ENCODE assay signal across 28 cellular contexts in the genomic region with DNA sequence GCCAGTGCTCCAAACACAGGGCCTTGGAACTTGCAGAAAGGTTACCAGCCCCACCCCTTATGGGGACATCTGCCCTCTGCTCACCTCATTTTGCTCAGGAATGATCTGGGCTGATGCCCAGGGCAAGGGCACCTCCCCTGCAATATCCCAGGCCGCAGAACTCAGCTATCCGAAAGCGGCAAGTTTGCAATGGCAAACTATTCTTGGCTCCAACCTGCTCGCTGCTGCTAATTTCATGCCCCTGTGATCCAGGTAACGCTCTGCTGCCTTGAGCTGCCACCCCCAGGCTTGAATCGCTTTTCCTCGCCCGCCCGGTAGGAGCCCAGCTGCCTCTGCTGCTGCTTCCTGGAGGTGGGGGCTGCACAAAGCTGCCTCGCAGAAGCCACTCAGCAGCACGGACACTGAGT. TPM values are rescaled to one million over a fixed set of nuclear protein-coding genes. Genes with fewer than 3 reads are reported as not detected.
A peak's percentile ranks its signal among the peaks of the same experiment; 100 is the strongest.
DNase-seq lines count a peak whose midpoint lies in the region; ATAC-seq, FAIRE-seq and TF ChIP-seq lines count a peak whose summit lies in the region.
"Had no signal": no experiment of that assay in that cellular context is flagged by ENCODE, and none has a peak within 500 bp of the region (broad histone marks: within the 10 kb centered on the region; RNA-seq: fewer than 3 reads in every experiment).

No MANE protein-coding gene starts in this region.

- H3K79me1 ChIP-seq in H9 (ENCODE audit: insufficient read depth, low read depth, low read length, poor library complexity, severe bottlenecking) (no peaks in the 10 kb centered on the region), H1 (ENCODE audit: low read depth, low read length) (no peaks in the 10 kb centered on the region)

- H3K79me2 ChIP-seq in H9 (ENCODE audit: insufficient read depth, low read length) (no peaks in the 10 kb centered on the region), H1 (ENCODE audit: control insufficient read depth in 1 of 2, insufficient read depth in 2 of 2, low read length in 2 of 2) (no peaks in the 10 kb centered on the region)
- H3K79me2 ChIP-seq: hepatocyte, parathyroid adenoma had no signal

- H3K4me3 Mint-ChIP-seq in H9: peak overlapping the region in 1 of 2 experiments; percentile 12; a peak in 1 of 5 replicates
- no peak overlapping the region for H3K4me3 Mint-ChIP-seq in endothelial cell (ENCODE audit: unreplicated experiment)
- H3K4me3 Mint-ChIP-seq in activated naive CD8-positive, alpha-beta T cell treated with anti-CD3 and anti-CD28 coated beads for 36 hours: no peak overlapping the region
- H3K4me3 Mint-ChIP-seq: activated CD4-positive, alpha-beta T cell treated with anti-CD3 and anti-CD28 coated beads, Interleukin-2, amount 10 ng/mL, durations not matched to agents 7 days and 5 days; activated naive CD8-positive, alpha-beta T cell; B cell; mesothelial cell of epicardium; natural killer cell treated with Interleukin-12 subunit alpha and Interleukin-12 subunit beta and Interleukin-15 and Interleukin-18, amount 100 ng/mL, for 72 hours had no signal

- H3K14ac ChIP-seq in H9 (ENCODE audit: insufficient read depth, low read length): peak overlapping the region; percentile 20; the same call in 1 of the 2 replicates
- no peak overlapping the region for H3K14ac ChIP-seq in H1 (ENCODE audit: insufficient read length)

- peak overlapping the region; percentile 37; the same call in 1 of the 3 replicates for H3K4me2 ChIP-seq in A549
- no peak overlapping the region for H3K4me2 ChIP-seq in H9 (ENCODE audit: insufficient read depth, insufficient read length, low read length)
- no peak overlapping the region for H3K4me2 ChIP-seq in H1 (ENCODE audit: insufficient read depth in 1 of 2, low read depth in 2 of 2, low read length in 2 of 2)
- H3K4me2 ChIP-seq: hepatocyte, SK-N-SH had no signal

- no peaks in the 10 kb centered on the region for H4K20me1 ChIP-seq in H9 (ENCODE audit: control insufficient read depth, insufficient read depth, insufficient read length)
- H4K20me1 ChIP-seq in H1 (replicated peaks in 1 of 2; ENCODE audit: control insufficient read depth in 1 of 2, insufficient read depth in 2 of 2, low read length in 2 of 2): no peaks in the 10 kb centered on the region

- POLR2A ChIA-PET in A549 (lab: Yijun Ruan, JAX): no interaction called here
- POLR2A ChIA-PET in H1 (lab: Charles Lee; ENCODE audit: partially characterized antibody): interaction anchor here (1.0 to 1.6 kb wide), 4 partner anchors 10 to 286 kb away, joined by 3 to 5 read pairs (median 4); no protein-coding TSS in a partner anchor

- no peak for TF ChIP-seq EP300 in A549 (IDR thresholded peaks at IDR 0.05)
- TF ChIP-seq EP300 in H1 (IDR thresholded peaks at IDR 0.05; ENCODE audit: borderline replicate concordance in 1 of 2, low read depth in 2 of 2, low read length in 2 of 2): no peak

- H4K8ac ChIP-seq in H9 (replicated peaks; ENCODE audit: insufficient read length, low read depth, low read length) (no peak overlapping the region), H1 (ENCODE audit: extremely low read depth, insufficient read depth, low read length) (peak overlapping the region; percentile 15; the same call in 1 of the 2 replicates)

- H3K4me1 Mint-ChIP-seq in H9 (peaks cover 42 to 46% of the 10 kb centered on the region in 2 experiments), endothelial cell (ENCODE audit: unreplicated experiment) (peaks cover 39% of the 10 kb centered on the region)
- H3K4me1 Mint-ChIP-seq in activated naive CD8-positive, alpha-beta T cell treated with anti-CD3 and anti-CD28 coated beads for 36 hours: no peaks in the 10 kb centered on the region
- H3K4me1 Mint-ChIP-seq: activated CD4-positive, alpha-beta T cell treated with anti-CD3 and anti-CD28 coated beads, Interleukin-2, amount 10 ng/mL, durations not matched to agents 7 days and 5 days had no signal

- H3K4ac ChIP-seq in H9 (ENCODE audit: low read depth, low read length) (no peak overlapping the region), H1 (replicated peaks; ENCODE audit: insufficient read length, low read depth, low read length) (no peak overlapping the region)

- no peak overlapping the region for H3T11ph ChIP-seq in H9 (ENCODE audit: low read length)

- H3K23me2 ChIP-seq in H9 (ENCODE audit: insufficient read length, low read depth, low read length, poor library complexity, severe bottlenecking) (peaks cover 3% of the 10 kb centered on the region), H1 (ENCODE audit: low read depth, low read length) (no peaks in the 10 kb centered on the region)

- H3K9me3 Mint-ChIP-seq in H9 (no peaks in the 10 kb centered on the region), endothelial cell (ENCODE audit: unreplicated experiment) (no peaks in the 10 kb centered on the region)
- no peaks in the 10 kb centered on the region for H3K9me3 Mint-ChIP-seq in activated naive CD8-positive, alpha-beta T cell treated with anti-CD3 and anti-CD28 coated beads for 36 hours
- H3K9me3 Mint-ChIP-seq: activated CD4-positive, alpha-beta T cell treated with anti-CD3 and anti-CD28 coated beads, Interleukin-2, amount 10 ng/mL, durations not matched to agents 7 days and 5 days; mesothelial cell of epicardium; natural killer cell treated with Interleukin-12 subunit alpha and Interleukin-12 subunit beta and Interleukin-15 and Interleukin-18, amount 100 ng/mL, for 72 hours had no signal

- H2AFZ ChIP-seq in H9 (ENCODE audit: low read length) (no peak overlapping the region), H1 (ENCODE audit: low read length) (no peak overlapping the region)
- H2AFZ ChIP-seq: hepatocyte, parathyroid adenoma had no signal

- FAIRE-seq in A549 (lab: Jason Lieb, UNC) (no peak), H1 (lab: Jason Lieb, UNC) (no peak)
- FAIRE-seq: A204.1, keratinocyte had no signal

- H2BK15ac ChIP-seq in H9 (ENCODE audit: low read depth, low read length) (no peak overlapping the region), H1 (ENCODE audit: low read length) (peak overlapping the region; percentile 61; the same call in 1 of the 2 replicates)

- H3K18ac ChIP-seq in H9 (ENCODE audit: insufficient read length, low read depth, low read length) (no peak overlapping the region), H1 (ENCODE audit: extremely low read depth, low read length) (peak overlapping the region; percentile 51; the same call in 1 of the 2 replicates)

- H3K27ac Mint-ChIP-seq in H9 (peak overlapping the region; percentile 56 to 66 (median 64); a peak in 3 of 7 replicates), endothelial cell (ENCODE audit: unreplicated experiment) (no peak overlapping the region)
- no peak overlapping the region for H3K27ac Mint-ChIP-seq in activated naive CD8-positive, alpha-beta T cell treated with anti-CD3 and anti-CD28 coated beads for 36 hours
- H3K27ac Mint-ChIP-seq: activated CD4-positive, alpha-beta T cell treated with anti-CD3 and anti-CD28 coated beads, Interleukin-2, amount 10 ng/mL, durations not matched to agents 7 days and 5 days; activated naive CD8-positive, alpha-beta T cell; B cell; natural killer cell treated with Interleukin-12 subunit alpha and Interleukin-12 subunit beta and Interleukin-15 and Interleukin-18, amount 100 ng/mL, for 72 hours had no signal

- no peak for TF ChIP-seq RAD21 in A549 (conservative IDR thresholded peaks at IDR 0.05 in 1 of 2, IDR thresholded peaks at IDR 0.05 in 1 of 2)
- no peak for TF ChIP-seq RAD21 in H1 (IDR thresholded peaks at IDR 0.05 in 1 of 2, conservative IDR thresholded peaks at IDR 0.05 in 1 of 2; ENCODE audit: low read depth in 2 of 2, low read length in 2 of 2)

- H2BK5ac ChIP-seq in H9 (ENCODE audit: insufficient read length, low read length) (no peak overlapping the region), H1 (ENCODE audit: low read depth, low read length) (0 out of 2 replicates have a peak overlapping the region, but pooled peaks have one; percentile 23)

- H2BK12ac ChIP-seq in H9 (ENCODE audit: insufficient read length, low read depth, low read length): no peak overlapping the region
- 0 out of 2 replicates have a peak overlapping the region, but pooled peaks have one; percentile 43 for H2BK12ac ChIP-seq in H1 (ENCODE audit: low read depth, low read length)

- H3K27me3 ChIP-seq in H9 (ENCODE audit: insufficient read depth, low read length): no peaks in the 10 kb centered on the region; the same call in 1 of the 2 replicates
- no peaks in the 10 kb centered on the region for H3K27me3 ChIP-seq in H1 (replicated peaks in 1 of 4; ENCODE audit: control insufficient read depth in 3 of 4, extremely low read depth in 1 of 4, insufficient read depth in 3 of 4, low read length in 3 of 4)
- H3K27me3 ChIP-seq: hepatocyte, upper lobe of right lung had no signal

- ATAC-seq in A549: no peak
- ATAC-seq in left lobe of liver: peak; percentile 67
- no peak for ATAC-seq in GM21619 (IDR thresholded peaks at IDR 0.05; ENCODE audit: unreplicated experiment)
- no peak for ATAC-seq in GM21529 (IDR thresholded peaks at IDR 0.05; ENCODE audit: unreplicated experiment)
- ATAC-seq: HCT116; natural killer cell treated with Interleukin-12 subunit alpha and Interleukin-12 subunit beta and Interleukin-15 and Interleukin-18, amount 100 ng/mL, for 72 hours; sciatic nerve; upper lobe of right lung had no signal

- no peak overlapping the region for H2AK5ac ChIP-seq in H9 (ENCODE audit: insufficient read length, low read length)
- no peak overlapping the region for H2AK5ac ChIP-seq in H1 (ENCODE audit: low read depth, low read length)

- H3K27me3 Mint-ChIP-seq in H9 (ENCODE audit: low read depth) (peaks cover 2% of the 10 kb centered on the region; the same call in 1 of the 2 replicates), endothelial cell (ENCODE audit: unreplicated experiment) (peaks cover 1% of the 10 kb centered on the region)
- no peaks in the 10 kb centered on the region for H3K27me3 Mint-ChIP-seq in activated naive CD8-positive, alpha-beta T cell treated with anti-CD3 and anti-CD28 coated beads for 36 hours
- H3K27me3 Mint-ChIP-seq: activated CD4-positive, alpha-beta T cell treated with anti-CD3 and anti-CD28 coated beads, Interleukin-2, amount 10 ng/mL, durations not matched to agents 7 days and 5 days; activated naive CD8-positive, alpha-beta T cell; B cell; natural killer cell treated with Interleukin-12 subunit alpha and Interleukin-12 subunit beta and Interleukin-15 and Interleukin-18, amount 100 ng/mL, for 72 hours had no signal

- H4K5ac ChIP-seq in H9 (ENCODE audit: insufficient read length, low read depth, low read length): no peak overlapping the region
- H4K5ac ChIP-seq in H1 (ENCODE audit: insufficient read length, low read depth, low read length): no peak overlapping the region

- H3K9ac ChIP-seq in H9 (ENCODE audit: extremely low read depth, insufficient read length, low read length) (no peak overlapping the region), H1 (replicated peaks in 1 of 4; ENCODE audit: extremely low read depth in 1 of 4, low read depth in 3 of 4, low read length in 3 of 4) (no peak overlapping the region)
- H3K9ac ChIP-seq: parathyroid adenoma, SK-N-SH had no signal

- no peak for TF ChIP-seq POLR2A in A549 (IDR thresholded peaks at IDR 0.05; ENCODE audit: low read length)
- no peak for TF ChIP-seq POLR2A in H1 (IDR thresholded peaks at IDR 0.05; ENCODE audit: control extremely low read depth in 1 of 2, low read depth in 2 of 2, low read length in 2 of 2)

- H3K36me3 Mint-ChIP-seq in H9 (ENCODE audit: insufficient read depth in 1 of 3, low read depth in 3 of 3) (peaks cover 8 to 17% (median 12%) of the 10 kb centered on the region in 3 experiments; a peak in 6 of 7 replicates), endothelial cell (ENCODE audit: low read depth, unreplicated experiment) (peaks cover 4% of the 10 kb centered on the region)
- H3K36me3 Mint-ChIP-seq in activated naive CD8-positive, alpha-beta T cell treated with anti-CD3 and anti-CD28 coated beads for 36 hours: peaks cover 6% of the 10 kb centered on the region
- H3K36me3 Mint-ChIP-seq: activated naive CD8-positive, alpha-beta T cell; natural killer cell treated with Interleukin-12 subunit alpha and Interleukin-12 subunit beta and Interleukin-15 and Interleukin-18, amount 100 ng/mL, for 72 hours had no signal

- H2BK20ac ChIP-seq in H9 (ENCODE audit: low read depth, low read length, poor library complexity, severe bottlenecking): no peak overlapping the region
- H2BK20ac ChIP-seq in H1 (ENCODE audit: low read length): no peak overlapping the region

- CTCF ChIA-PET in A549 (lab: Yijun Ruan, JAX) (interaction anchor here (0.5 to 44.0 kb wide), 6 partner anchors 17 to 805 kb away, joined by 3 to 977 read pairs (median 6); partner anchors contain the start of genes CDH23 and SLC29A3), H1 (lab: Charles Lee; ENCODE audit: partially characterized antibody) (interaction anchor here (0.6 to 3.8 kb wide), 15 partner anchors 8 to 460 kb away, joined by 3 to 19 read pairs (median 3); partner anchors contain the start of gene SLC29A3)

- WGBS in A549 (ENCODE audit: missing lambda C conversion rate): 89% methylated on average over 10 of the region's 11 CpGs
- no CpG with 5 or more reads among the region's 11 CpGs for WGBS in H9 (ENCODE audit: extremely low coverage, insufficient read length, low lambda C conversion rate)
- 77% methylated on average over 11 of the region's 11 CpGs; no CpG with 5 or more reads in 1 of the 2 experiments for WGBS in H1 (ENCODE audit: extremely low coverage in 1 of 2, insufficient coverage in 1 of 2, insufficient read length in 1 of 2, insufficient replicate concordance in 2 of 2, low coverage in 1 of 2, low lambda C conversion rate in 2 of 2, missing lambda C conversion rate in 1 of 2), 2 experiments

- TF ChIP-seq CTCF in A549 (IDR thresholded peaks at IDR 0.05): no peak
- TF ChIP-seq CTCF in H9 (conservative IDR thresholded peaks at IDR 0.05): no peak
- no peak for TF ChIP-seq CTCF in H1 (IDR thresholded peaks at IDR 0.05; ENCODE audit: control extremely low read depth in 1 of 3, insufficient read depth in 1 of 3, low read depth in 1 of 3, low read length in 3 of 3)
- TF ChIP-seq CTCF in endothelial cell (IDR thresholded peaks at IDR 0.05; ENCODE audit: unreplicated experiment): no peak

- DNase-seq in A549 (ENCODE audit: low read depth in 1 of 2, low spot score in 1 of 2) (no peak), H9 (no peak), H1 (ENCODE audit: low read depth in 1 of 2, low spot score in 2 of 2) (peak in 1 of 2 experiments; percentile 49), left lobe of liver (ENCODE audit: low spot score) (peak; percentile 95), endothelial cell (ENCODE audit: low spot score) (no peak)
- DNase-seq in activated naive CD8-positive, alpha-beta T cell treated with anti-CD3 and anti-CD28 coated beads for 36 hours: no peak
- DNase-seq: activated CD4-positive, alpha-beta T cell treated with anti-CD3 and anti-CD28 coated beads, Interleukin-2, amount 10 ng/mL, durations not matched to agents 7 days and 5 days; cerebellar nuclear complex; foreskin fibroblast; KBM-7; SK-N-SH; stimulated activated CD4-positive, alpha-beta T cell treated with anti-CD3 and anti-CD28 coated beads, Interleukin-15, amount 100 ng/mL, for 24 hours; stimulated activated CD8-positive, alpha-beta memory T cell treated with anti-CD3 and anti-CD28 coated beads, Interleukin-4, amount 100 ng/mL, for 48 hours; T-helper 2 cell; upper lobe of right lung had no signal

- H3K56ac ChIP-seq in H9 (ENCODE audit: insufficient read length, low read depth, low read length) (no peak overlapping the region), H1 (replicated peaks; ENCODE audit: insufficient read length, low read depth, low read length) (no peak overlapping the region)

- no peak overlapping the region for H2BK120ac ChIP-seq in H9 (ENCODE audit: low read depth, low read length, poor library complexity, severe bottlenecking)
- H2BK120ac ChIP-seq in H1 (replicated peaks; ENCODE audit: low read depth, low read length): no peak overlapping the region

- H3K23ac ChIP-seq in H9 (ENCODE audit: insufficient read length, low read depth, low read length) (no peak overlapping the region), H1 (ENCODE audit: insufficient read length) (no peak overlapping the region)

- H3K4me1 ChIP-seq in A549: peaks cover 89% of the 10 kb centered on the region
- peaks cover 4% of the 10 kb centered on the region; the same call in 1 of the 2 replicates for H3K4me1 ChIP-seq in H9 (ENCODE audit: insufficient read depth, low read length)
- H3K4me1 ChIP-seq in H1 (replicated peaks in 1 of 4; ENCODE audit: control insufficient read depth in 3 of 4, insufficient read depth in 4 of 4, low read length in 3 of 4): peaks cover 0 to 18% (median 11%) of the 10 kb centered on the region in 4 experiments; a peak in 6 of 7 replicates
- H3K4me1 ChIP-seq: parathyroid adenoma had no signal

- H3K9me3 ChIP-seq in A549 (no peaks in the 10 kb centered on the region), H9 (ENCODE audit: control insufficient read depth, low read depth, low read length) (no peaks in the 10 kb centered on the region), H1 (ENCODE audit: insufficient read depth in 2 of 2, low read depth in 1 of 2, low read length in 1 of 2) (no peaks in the 10 kb centered on the region)
- H3K9me3 ChIP-seq: SK-N-SH, upper lobe of right lung had no signal

- no peak overlapping the region for H4K91ac ChIP-seq in H9 (ENCODE audit: insufficient read length, low read depth, low read length)
- no peak overlapping the region for H4K91ac ChIP-seq in H1 (replicated peaks; ENCODE audit: insufficient read length, low read length)

- peaks cover 0 to 3% (median 0%) of the 10 kb centered on the region in 4 experiments; a peak in 1 of 8 replicates for H3K36me3 ChIP-seq in H1 (ENCODE audit: control insufficient read depth in 2 of 4, insufficient read depth in 4 of 4, low read length in 3 of 4)

- H3K27ac ChIP-seq in A549 (peak overlapping the region; percentile 61 to 79), H9 (ENCODE audit: insufficient read length, low read depth, low read length) (no peak overlapping the region), H1 (ENCODE audit: low read depth, low read length) (no peak overlapping the region)
- H3K27ac ChIP-seq: epithelial cell of prostate, hepatocyte, parathyroid adenoma, upper lobe of right lung had no signal

- no peak overlapping the region for H3K4me3 ChIP-seq in A549
- H3K4me3 ChIP-seq in H1 (ENCODE audit: extremely low read depth in 1 of 4, insufficient read depth in 2 of 4, low read depth in 3 of 4, low read length in 4 of 4): no peak overlapping the region
- H3K4me3 ChIP-seq: hepatocyte, upper lobe of right lung had no signal

RNA-seq across cellular contexts. Expression of gene SLC29A3, which starts 18.2 kb away (rescaled TPM):
- polyA plus RNA-seq in A549 (2011; rRNA removed): 7.2 and 12.6 TPM in 2 replicates
- polyA plus RNA-seq in A549 (2012; cell fraction: cytosol; rRNA removed): 9.7 and 14.7 TPM in 2 replicates
- polyA plus RNA-seq in A549 (2012; cell fraction: nucleus; rRNA removed): 14.0 and 15.5 TPM in 2 replicates
- 9.9 to 11.4 TPM (median 10.2 TPM) in 3 replicates for polyA plus RNA-seq in A549 (2017; fragmentation: RNase III; extraction: RNeasy Plus Mini Kit Qiagen cat#74134 plus additional on column Dnase treatment)
- 16.2 and 18.7 TPM in 2 replicates for polyA minus RNA-seq in A549 (2011; rRNA and poly(A)+ RNA removed)
- 9.2 and 10.2 TPM in 2 replicates for total RNA-seq in H9 (2021)
- 14.0 and 15.2 TPM in 2 replicates for total RNA-seq in H1 (2021; fragmentation: NEBNext Ultra II Directional; extraction: Animal tissue kit (Norgen Biotek cat#: 25700))
- polyA plus RNA-seq in H1 (2011; rRNA removed): 24.6 and 33.8 TPM in 2 replicates
- polyA plus RNA-seq in H1 (2011; cell fraction: cytosol; rRNA removed): 11.4 TPM
- polyA plus RNA-seq in H1 (2011; cell fraction: nucleus; rRNA removed): 17.8 TPM
- 14.5 to 19.4 TPM (median 17.5 TPM) in 4 replicates for polyA plus RNA-seq in H1 (2012, experiment 1 of 2)
- polyA plus RNA-seq in H1 (2012, experiment 2 of 2): 19.9 TPM
- 19.7 TPM for polyA plus RNA-seq in H1 (2013, experiment 1 of 2)
- polyA plus RNA-seq in H1 (2013, experiment 2 of 2): 22.1 TPM
- 18.6 and 20.6 TPM in 2 replicates for polyA minus RNA-seq in H1 (2011; rRNA and poly(A)+ RNA removed)
- 9.4 TPM for polyA minus RNA-seq in H1 (2011; cell fraction: cytosol; rRNA and poly(A)+ RNA removed)
- polyA minus RNA-seq in H1 (2011; cell fraction: nucleus; rRNA and poly(A)+ RNA removed): 15.2 TPM
- 6.4 TPM for total RNA-seq in left lobe of liver
- 11.7 TPM for total RNA-seq in endothelial cell (ENCODE audit: unreplicated experiment)
- 1 to 10 TPM; 4.3 TPM for total RNA-seq in activated naive CD8-positive, alpha-beta T cell treated with anti-CD3 and anti-CD28 coated beads for 36 hours

RNA-seq across cellular contexts. Expression of gene CDH23, which starts 59.5 kb away (rescaled TPM):
- polyA plus RNA-seq in A549 (2011; rRNA removed): 1.0 and 1.1 TPM in 2 replicates
- 2.6 and 3.2 TPM in 2 replicates for polyA plus RNA-seq in A549 (2012; cell fraction: cytosol; rRNA removed)
- 2.8 and 3.7 TPM in 2 replicates for polyA plus RNA-seq in A549 (2012; cell fraction: nucleus; rRNA removed)
- 2.1 to 2.3 TPM (median 2.1 TPM) in 3 replicates for polyA plus RNA-seq in A549 (2017; fragmentation: RNase III; extraction: RNeasy Plus Mini Kit Qiagen cat#74134 plus additional on column Dnase treatment)
- 3.4 TPM in 2 replicates for polyA minus RNA-seq in A549 (2011; rRNA and poly(A)+ RNA removed)
- 1.1 and 2.1 TPM in 2 replicates for total RNA-seq in H9 (2021)
- total RNA-seq in H1 (2021; fragmentation: NEBNext Ultra II Directional; extraction: Animal tissue kit (Norgen Biotek cat#: 25700)): 1.9 and 2.0 TPM in 2 replicates
- polyA plus RNA-seq in H1 (2011; rRNA removed): 4.9 and 6.3 TPM in 2 replicates
- 3.3 TPM for polyA plus RNA-seq in H1 (2011; cell fraction: cytosol; rRNA removed)
- polyA plus RNA-seq in H1 (2011; cell fraction: nucleus; rRNA removed): 7.7 TPM
- 1.9 to 4.6 TPM (median 3.2 TPM) in 4 replicates for polyA plus RNA-seq in H1 (2012, experiment 1 of 2)
- 1.8 TPM for polyA plus RNA-seq in H1 (2012, experiment 2 of 2)
- polyA plus RNA-seq in H1 (2013, experiment 1 of 2): 1.3 TPM
- 1.4 TPM for polyA plus RNA-seq in H1 (2013, experiment 2 of 2)
- 7.2 and 10.5 TPM in 2 replicates for polyA minus RNA-seq in H1 (2011; rRNA and poly(A)+ RNA removed)
- 2.6 TPM for polyA minus RNA-seq in H1 (2011; cell fraction: cytosol; rRNA and poly(A)+ RNA removed)
- 6.9 TPM for polyA minus RNA-seq in H1 (2011; cell fraction: nucleus; rRNA and poly(A)+ RNA removed)
- 20.9 TPM for total RNA-seq in left lobe of liver
- 0.54 TPM for total RNA-seq in endothelial cell (ENCODE audit: unreplicated experiment)
- total RNA-seq in activated naive CD8-positive, alpha-beta T cell treated with anti-CD3 and anti-CD28 coated beads for 36 hours: 1 to 10 TPM; 1.4 TPM

Comparison
In these comparisons a context has a peak if more than half of its experiments do, and no peak if none do; other contexts are left out.
1. H3K27ac ChIP-seq: peak in A549 (2 of 2); none in H9 (single experiment) and H1 (single experiment).
2. H3K27ac Mint-ChIP-seq: peak in H9 (3 of 3); none in endothelial cell (single experiment) and activated naive CD8-positive, alpha-beta T cell treated with anti-CD3 and anti-CD28 coated beads for 36 hours (single experiment).